Comparison of ENCODE assay signal across 8 cellular contexts in genomic region chr5:10761842-10762165, GRCh38. TPM values are rescaled to one million over a fixed set of nuclear protein-coding genes. Genes with fewer than 3 reads are reported as not detected.
DNase-seq lines count a peak whose midpoint lies in the region; ATAC-seq lines count a peak whose summit lies in the region.

No MANE protein-coding gene starts in this region.

- H3K9me3 Mint-ChIP-seq in activated CD8-positive, alpha-beta T cell treated with anti-CD3 and anti-CD28 coated beads, Interleukin-2, amount 10 ng/mL, durations not matched to agents 7 days and 5 days (ENCODE audit: insufficient read depth), result no peaks in the 10 kb centered on the region

- H3K27me3 Mint-ChIP-seq in activated CD8-positive, alpha-beta T cell treated with anti-CD3 and anti-CD28 coated beads, Interleukin-2, amount 10 ng/mL, durations not matched to agents 7 days and 5 days (ENCODE audit: low read depth), result peaks cover 4% of the 10 kb centered on the region

- peak; percentile 17 for ATAC-seq in HG02943 (IDR thresholded peaks at IDR 0.05; ENCODE audit: low read depth, unreplicated experiment)
- no peak for ATAC-seq in activated CD8-positive, alpha-beta T cell treated with anti-CD3 and anti-CD28 coated beads, Interleukin-2, amount 10 ng/mL, durations not matched to agents 7 days and 5 days
- ATAC-seq in GM19351 (IDR thresholded peaks at IDR 0.05; ENCODE audit: unreplicated experiment), result no peak
- no peak for ATAC-seq in HG03045 (IDR thresholded peaks at IDR 0.05; ENCODE audit: unreplicated experiment)

- H3K36me3 Mint-ChIP-seq in activated CD8-positive, alpha-beta T cell treated with anti-CD3 and anti-CD28 coated beads, Interleukin-2, amount 10 ng/mL, durations not matched to agents 7 days and 5 days (ENCODE audit: low read depth), result peaks cover 17% of the 10 kb centered on the region

- POLR2A ChIA-PET in activated CD8-positive, alpha-beta T cell treated with anti-CD3 and anti-CD28 coated beads, Interleukin-2, amount 10 ng/mL, durations not matched to agents 7 days and 5 days (lab: Charles Lee), result no interaction called here

- H3K4me1 Mint-ChIP-seq in activated CD8-positive, alpha-beta T cell treated with anti-CD3 and anti-CD28 coated beads, Interleukin-2, amount 10 ng/mL, durations not matched to agents 7 days and 5 days (ENCODE audit: low read depth), result peaks cover 41% of the 10 kb centered on the region

- H3K27ac ChIP-seq in stomach smooth muscle (ENCODE audit: low read length), result peak overlapping the region; percentile 90

- peak; percentile 40 for DNase-seq in GF-D8 (lab: John Stamatoyannopoulos, UW)
- DNase-seq in activated CD8-positive, alpha-beta T cell treated with anti-CD3 and anti-CD28 coated beads, Interleukin-2, amount 10 ng/mL, durations not matched to agents 7 days and 5 days, result no peak
- DNase-seq in epidermal melanocyte (ENCODE audit: insufficient read length, low spot score), result no peak

- H3K27ac Mint-ChIP-seq in activated CD8-positive, alpha-beta T cell treated with anti-CD3 and anti-CD28 coated beads, Interleukin-2, amount 10 ng/mL, durations not matched to agents 7 days and 5 days, result peak overlapping the region; percentile 81

- H3K9me3 ChIP-seq in stomach smooth muscle (ENCODE audit: control insufficient read depth in 2 of 2, low read length in 2 of 2), result no peaks in the 10 kb centered on the region

- H3K27me3 ChIP-seq in stomach smooth muscle (ENCODE audit: control insufficient read depth in 1 of 2, insufficient read depth in 2 of 2, low read length in 2 of 2), result no peaks in the 10 kb centered on the region

- H3K36me3 ChIP-seq in stomach smooth muscle (ENCODE audit: control insufficient read depth in 2 of 2, insufficient read depth in 2 of 2, low read length in 2 of 2), result no peaks in the 10 kb centered on the region

- peak overlapping the region; percentile 66 to 91 for H3K9ac ChIP-seq in stomach smooth muscle (ENCODE audit: low read length in 2 of 2)

- H3K4me1 ChIP-seq in stomach smooth muscle (ENCODE audit: control insufficient read depth, insufficient read depth, low read length), result peaks cover 22% of the 10 kb centered on the region

- H3K4me3 ChIP-seq in iPS-11a (ENCODE audit: low read depth, low read length), result peak overlapping the region; percentile 67
- H3K4me3 ChIP-seq in stomach smooth muscle (ENCODE audit: low read length in 2 of 2), result peak overlapping the region; percentile 45 to 79

- CTCF ChIA-PET in activated CD8-positive, alpha-beta T cell treated with anti-CD3 and anti-CD28 coated beads, Interleukin-2, amount 10 ng/mL, durations not matched to agents 7 days and 5 days (lab: Charles Lee), result no interaction called here

- peak overlapping the region; percentile 92 for H3K4me3 Mint-ChIP-seq in activated CD8-positive, alpha-beta T cell treated with anti-CD3 and anti-CD28 coated beads, Interleukin-2, amount 10 ng/mL, durations not matched to agents 7 days and 5 days

RNA-seq across cellular contexts. Expression of gene DAP, which starts 0.8 kb away (rescaled TPM):
- 10 to 100 TPM; 61.0 to 61.2 TPM for total RNA-seq in activated CD8-positive, alpha-beta T cell treated with anti-CD3 and anti-CD28 coated beads, Interleukin-2, amount 10 ng/mL, durations not matched to agents 7 days and 5 days
